Comparison of ENCODE assay signal across 1 cellular context in the genomic region with DNA sequence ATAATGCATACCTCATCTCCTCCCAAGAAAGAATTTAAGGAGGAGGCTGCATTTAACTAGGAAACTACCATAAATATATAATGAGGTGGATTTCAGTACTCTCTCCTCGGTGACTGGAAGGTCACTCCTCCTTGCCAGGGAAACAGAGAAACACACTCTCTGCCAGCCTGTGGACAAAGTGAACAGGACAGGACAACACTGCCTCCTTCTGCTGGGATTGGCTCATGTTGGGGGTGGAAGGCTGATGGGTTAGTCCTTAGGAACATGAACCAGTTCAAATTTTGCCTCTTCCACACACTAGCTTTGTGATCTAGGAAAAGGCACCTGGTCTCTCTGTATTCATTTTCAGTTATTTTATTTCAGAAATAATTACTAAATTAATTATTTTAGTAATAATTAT.
TF ChIP-seq lines count a peak whose summit lies in the region.

No MANE protein-coding gene starts in this region.

TF ChIP-seq in HCT116, 20 proteins besides CTCF, POLR2A, EP300 and RAD21 (continued from another document):
- no peak for TF ChIP-seq POLR2AphosphoS5 (IDR thresholded peaks at IDR 0.05; ENCODE audit: low read depth, low read length)
- TF ChIP-seq ZFX (IDR thresholded peaks at IDR 0.05), result no peak
- no peak for TF ChIP-seq ZNF274 (IDR thresholded peaks at IDR 0.05; ENCODE audit: low read depth, low read length)
- TF ChIP-seq ELF1 (IDR thresholded peaks at IDR 0.05; ENCODE audit: borderline replicate concordance, low read depth), result no peak
- TF ChIP-seq CEBPB (IDR thresholded peaks at IDR 0.05; ENCODE audit: low read depth), result no peak
- TF ChIP-seq EZH2phosphoT487 (IDR thresholded peaks at IDR 0.05; ENCODE audit: borderline replicate concordance), result no peak
- TF ChIP-seq, protein P1, sequence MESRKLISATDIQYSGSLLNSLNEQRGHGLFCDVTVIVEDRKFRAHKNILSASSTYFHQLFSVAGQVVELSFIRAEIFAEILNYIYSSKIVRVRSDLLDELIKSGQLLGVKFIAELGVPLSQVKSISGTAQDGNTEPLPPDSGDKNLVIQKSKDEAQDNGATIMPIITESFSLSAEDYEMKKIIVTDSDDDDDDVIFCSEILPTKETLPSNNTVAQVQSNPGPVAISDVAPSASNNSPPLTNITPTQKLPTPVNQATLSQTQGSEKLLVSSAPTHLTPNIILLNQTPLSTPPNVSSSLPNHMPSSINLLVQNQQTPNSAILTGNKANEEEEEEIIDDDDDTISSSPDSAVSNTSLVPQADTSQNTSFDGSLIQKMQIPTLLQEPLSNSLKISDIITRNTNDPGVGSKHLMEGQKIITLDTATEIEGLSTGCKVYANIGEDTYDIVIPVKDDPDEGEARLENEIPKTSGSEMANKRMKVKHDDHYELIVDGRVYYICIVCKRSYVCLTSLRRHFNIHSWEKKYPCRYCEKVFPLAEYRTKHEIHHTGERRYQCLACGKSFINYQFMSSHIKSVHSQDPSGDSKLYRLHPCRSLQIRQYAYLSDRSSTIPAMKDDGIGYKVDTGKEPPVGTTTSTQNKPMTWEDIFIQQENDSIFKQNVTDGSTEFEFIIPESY (IDR thresholded peaks at IDR 0.05; ENCODE audit: extremely low read depth, insufficient replicate concordance, low read length), result no peak
TF ChIP-seq in HCT116: peak in this region for 0.
